Comparison of ENCODE assay signal across 21 cellular contexts in the genomic region with DNA sequence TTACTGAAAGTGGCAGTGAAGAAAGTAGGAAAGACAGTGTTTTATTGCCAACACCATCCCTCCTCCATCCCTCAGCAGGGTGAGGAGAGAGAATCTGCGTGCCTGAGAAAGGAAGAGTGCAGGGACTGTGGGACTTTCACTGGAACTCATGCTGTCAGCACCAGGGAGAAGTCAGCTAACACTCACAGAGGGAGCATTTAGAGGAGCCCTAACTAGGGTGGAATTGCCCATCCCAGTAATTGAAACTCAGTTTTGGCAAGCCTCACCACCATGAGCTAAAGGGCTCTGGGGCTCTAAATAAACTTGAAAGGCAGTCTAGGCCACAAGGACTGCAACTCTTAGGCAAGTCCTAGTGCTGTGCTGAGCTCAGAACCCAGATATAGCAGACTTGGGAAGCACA.
"Had no signal": no experiment of that assay in that cellular context is flagged by ENCODE, and none has a peak within 500 bp of the region (broad histone marks: within the 10 kb centered on the region; RNA-seq: fewer than 3 reads in every experiment).

No MANE protein-coding gene starts in this region.

- DNase-seq: cortex of kidney; dorsolateral prefrontal cortex; effector CD8-positive, alpha-beta T cell; foreskin keratinocyte; immature natural killer cell; left ventricle myocardium inferior; lower lobe of right lung; naive B cell; occipital lobe; right lobe of liver; spleen; stimulated activated CD4-positive, alpha-beta T cell treated with anti-CD3 and anti-CD28 coated beads, Interleukin-15, amount 100 ng/mL, for 24 hours; stimulated activated CD4-positive, alpha-beta T cell treated with anti-CD3 and anti-CD28 coated beads, Interleukin-1b, Interleukin-23, amount 100 ng/mL, for 48 hours; stimulated activated CD4-positive, alpha-beta T cell treated with anti-CD3 and anti-CD28 coated beads, Interleukin-4, amount 100 ng/mL, for 24 hours; testis; upper lobe of right lung had no signal

- H3K4me1 ChIP-seq: foreskin keratinocyte, left ventricle myocardium inferior, lower lobe of right lung, parathyroid adenoma, prostate gland, right lobe of liver, spleen, testis, tibial nerve, upper lobe of right lung, vagina had no signal

- H3K27me3 ChIP-seq: dorsolateral prefrontal cortex, foreskin keratinocyte, right lobe of liver, spleen, testis, tibial nerve, upper lobe of right lung, vagina had no signal

- H3K79me2 ChIP-seq: parathyroid adenoma had no signal

- ATAC-seq: foreskin keratinocyte; lower lobe of right lung; right lobe of liver; stimulated activated memory B cell treated with anti-CD40 and anti-IgM and Interleukin-4, amounts not matched to agents 10 μg/mL and 1 μg/mL and 100 μg/mL, for 72 hours had no signal

- H3K36me3 ChIP-seq: left ventricle myocardium inferior, lower lobe of right lung, prostate gland, right lobe of liver, spleen, tibial nerve, upper lobe of right lung, vagina had no signal

- H3K4me3 ChIP-seq: dorsolateral prefrontal cortex, left ventricle myocardium inferior, lower lobe of right lung, prostate gland, right lobe of liver, spleen, testis, tibial nerve, upper lobe of right lung, vagina had no signal

- H3K9me3 ChIP-seq: lower lobe of right lung, prostate gland, right lobe of liver, testis, vagina had no signal

- H3K27ac ChIP-seq: dorsolateral prefrontal cortex, foreskin keratinocyte, left ventricle myocardium inferior, lower lobe of right lung, parathyroid adenoma, prostate gland, right lobe of liver, spleen, testis, tibial nerve, upper lobe of right lung, vagina had no signal

- H3K9ac ChIP-seq: parathyroid adenoma had no signal

- H2AFZ ChIP-seq: parathyroid adenoma had no signal
